Comparison of ENCODE assay signal across 32 cellular contexts in the genomic region with DNA sequence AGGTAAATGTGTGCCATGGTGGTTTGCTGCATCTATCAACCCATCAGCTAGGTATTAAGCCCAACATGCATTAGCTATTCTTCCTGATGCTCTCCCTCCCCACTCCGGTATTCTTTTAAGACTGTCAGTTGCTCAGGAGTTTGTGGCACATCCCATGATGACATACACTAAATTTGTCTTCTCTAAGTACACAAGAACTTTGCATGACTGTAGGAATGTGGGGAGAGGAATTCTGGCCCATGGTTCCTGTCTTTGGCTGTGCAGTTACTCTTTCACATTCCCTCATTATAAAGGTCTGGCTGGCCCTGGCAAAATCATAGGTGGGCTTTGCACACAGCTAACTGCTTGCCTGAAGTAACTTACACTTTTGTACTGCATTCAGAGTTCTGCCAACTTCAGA. TPM values are rescaled to one million over a fixed set of nuclear protein-coding genes. Genes with fewer than 3 reads are reported as not detected.
A peak's percentile ranks its signal among the peaks of the same experiment; 100 is the strongest.
DNase-seq lines count a peak whose midpoint lies in the region; ATAC-seq and TF ChIP-seq lines count a peak whose summit lies in the region.
"Had no signal": no experiment of that assay in that cellular context is flagged by ENCODE, and none has a peak within 500 bp of the region (broad histone marks: within the 10 kb centered on the region; RNA-seq: fewer than 3 reads in every experiment).

No MANE protein-coding gene starts in this region.

- H3K79me2 ChIP-seq in ACC112 (ENCODE audit: control insufficient read depth, insufficient read depth, low read length, unreplicated experiment), result peaks cover 96% of the 10 kb centered on the region
- H3K79me2 ChIP-seq: parathyroid adenoma had no signal

- DNase-seq in HFFc6 (peak; percentile 46), choroid plexus epithelial cell (ENCODE audit: low read depth) (peak; percentile 52), myocyte (ENCODE audit: low read depth) (peak; percentile 73), T-helper 2 cell (no peak), cardiac septum (ENCODE audit: low spot score) (no peak)
- DNase-seq in CD4-positive, alpha-beta T cell, result no peak
- DNase-seq: activated CD4-positive, alpha-beta T cell treated with anti-CD3 and anti-CD28 coated beads, Interleukin-2, amount 10 ng/mL, durations not matched to agents 24 days and 14 days; activated CD8-positive, alpha-beta memory T cell treated with anti-CD3 and anti-CD28 coated beads for 24 hours; activated effector memory CD4-positive, alpha-beta T cell treated with anti-CD3 and anti-CD28 coated beads, Interleukin-2, amount 50 U/mL, for 16 hours; activated T-cell treated with anti-CD3 and anti-CD28 coated beads for 4 hours; aorta; caudate nucleus; endodermal cell; esophagus squamous epithelium; gastrocnemius medialis; left cardiac atrium; mucosa of descending colon; NCI-H146; NCI-H2107; NCI-H345; NCI-H69; stimulated activated CD4-positive, alpha-beta T cell treated with anti-CD3 and anti-CD28 coated beads, Interleukin-1b, Interleukin-23, amount 100 ng/mL, for 48 hours; stimulated activated naive CD8-positive, alpha-beta T cell treated with anti-CD3 and anti-CD28 coated beads, Interleukin-15, Interleukin-2, amounts not matched to agents 100 U/mL and 50 U/mL, for 24 hours had no signal

- no peaks in the 10 kb centered on the region for H3K9me3 Mint-ChIP-seq in HFFc6
- H3K9me3 Mint-ChIP-seq in CD4-positive, alpha-beta T cell, result no peaks in the 10 kb centered on the region
- H3K9me3 Mint-ChIP-seq: activated CD4-positive, alpha-beta T cell treated with anti-CD3 and anti-CD28 coated beads, Interleukin-2, amount 10 ng/mL, durations not matched to agents 24 days and 14 days; dendritic cell treated with granulocyte-macrophage colony-stimulating factor and Interleukin-4, amounts not matched to agents 40 ng/mL and 50 ng/mL, for 4 days; endodermal cell; WTC11 had no signal

- H2AFZ ChIP-seq in ACC112 (ENCODE audit: low read length, unreplicated experiment), result no peak overlapping the region
- H2AFZ ChIP-seq: hepatocyte, parathyroid adenoma had no signal

- peak overlapping the region; percentile 67 for H3K27ac ChIP-seq in ACC112 (ENCODE audit: low read depth, low read length)
- H3K27ac ChIP-seq in CD4-positive, alpha-beta T cell (ENCODE audit: low read depth, low read length), result no peak overlapping the region
- H3K27ac ChIP-seq: esophagus squamous epithelium, gastrocnemius medialis, parathyroid adenoma had no signal

- POLR2A ChIA-PET in CD4-positive, alpha-beta T cell (lab: Charles Lee), result no interaction called here

- peak overlapping the region; percentile 95 for H3K27ac Mint-ChIP-seq in HFFc6
- H3K27ac Mint-ChIP-seq in CD4-positive, alpha-beta T cell, result no peak overlapping the region
- H3K27ac Mint-ChIP-seq: activated CD4-positive, alpha-beta T cell treated with anti-CD3 and anti-CD28 coated beads, Interleukin-2, amount 10 ng/mL, durations not matched to agents 24 days and 14 days; activated naive CD8-positive, alpha-beta T cell; dendritic cell treated with granulocyte-macrophage colony-stimulating factor and Interleukin-4, amounts not matched to agents 40 ng/mL and 50 ng/mL, for 4 days; endodermal cell had no signal

- H3K36me3 Mint-ChIP-seq in HFFc6 (ENCODE audit: low read depth), result peaks cover 51% of the 10 kb centered on the region
- no peaks in the 10 kb centered on the region for H3K36me3 Mint-ChIP-seq in CD4-positive, alpha-beta T cell (ENCODE audit: low read depth)
- H3K36me3 Mint-ChIP-seq: activated naive CD8-positive, alpha-beta T cell had no signal

- H3K27me3 Mint-ChIP-seq in HFFc6 (ENCODE audit: insufficient read depth), result peaks cover 4% of the 10 kb centered on the region; the same call in 1 of the 2 replicates
- no peaks in the 10 kb centered on the region for H3K27me3 Mint-ChIP-seq in CD4-positive, alpha-beta T cell
- H3K27me3 Mint-ChIP-seq: activated naive CD8-positive, alpha-beta T cell; dendritic cell treated with granulocyte-macrophage colony-stimulating factor and Interleukin-4, amounts not matched to agents 40 ng/mL and 50 ng/mL, for 4 days had no signal

- H3K27me3 ChIP-seq in ACC112 (ENCODE audit: insufficient read depth, low read length), result no peaks in the 10 kb centered on the region
- H3K27me3 ChIP-seq in CD4-positive, alpha-beta T cell (ENCODE audit: control insufficient read depth, insufficient read depth, low read length), result peaks cover 7% of the 10 kb centered on the region
- H3K27me3 ChIP-seq: esophagus squamous epithelium, gastrocnemius medialis, hepatocyte had no signal

- H3K4me1 Mint-ChIP-seq in HFFc6 (ENCODE audit: low read depth), result peaks cover 98% of the 10 kb centered on the region
- H3K4me1 Mint-ChIP-seq in CD4-positive, alpha-beta T cell (ENCODE audit: low read depth), result no peaks in the 10 kb centered on the region
- H3K4me1 Mint-ChIP-seq: activated CD4-positive, alpha-beta T cell treated with anti-CD3 and anti-CD28 coated beads, Interleukin-2, amount 10 ng/mL, durations not matched to agents 24 days and 14 days had no signal

- no peaks in the 10 kb centered on the region for H3K9me3 ChIP-seq in CD4-positive, alpha-beta T cell (ENCODE audit: control insufficient read depth, low read length)
- H3K9me3 ChIP-seq: esophagus squamous epithelium, gastrocnemius medialis, mucosa of descending colon had no signal

- peaks cover 78% of the 10 kb centered on the region for H3K4me1 ChIP-seq in ACC112 (ENCODE audit: control insufficient read depth, insufficient read depth, low read length, unreplicated experiment)
- H3K4me1 ChIP-seq: esophagus squamous epithelium, gastrocnemius medialis, parathyroid adenoma had no signal

- ATAC-seq in GM18505 (IDR thresholded peaks at IDR 0.05; ENCODE audit: unreplicated experiment), result no peak
- ATAC-seq in CD4-positive, alpha-beta T cell (ENCODE audit: poor library complexity), result no peak
- ATAC-seq: gastrocnemius medialis; left cardiac atrium; mucosa of descending colon; stimulated activated naive CD8-positive, alpha-beta T cell treated with anti-CD3 and anti-CD28 coated beads, Interleukin-15, Interleukin-2, amounts not matched to agents 100 U/mL and 50 U/mL, for 24 hours; WTC11 had no signal

- CTCF ChIA-PET in CD4-positive, alpha-beta T cell (lab: Charles Lee), result interaction anchor here (1.1 kb wide), 1 partner anchor 11 kb away, joined by 3 read pairs; no protein-coding TSS in a partner anchor

- TF ChIP-seq POLR2A in GM18505 (IDR thresholded peaks at IDR 0.05; ENCODE audit: borderline replicate concordance, extremely low read depth, insufficient read depth, insufficient read length), result no peak

- intact Hi-C loops in CD4-positive, alpha-beta T cell (cut with DNase I, micrococcal nuclease), result no loop called here
- intact Hi-C loops in cardiac septum (cut with DNase I), result no loop called here

- H3K4me3 ChIP-seq in ACC112 (ENCODE audit: low read depth, low read length), result no peak overlapping the region
- no peak overlapping the region for H3K4me3 ChIP-seq in choroid plexus epithelial cell (ENCODE audit: low read depth, low read length)
- H3K4me3 ChIP-seq: esophagus squamous epithelium, gastrocnemius medialis, hepatocyte, lung, mucosa of descending colon had no signal

- H3K4me3 Mint-ChIP-seq in HFFc6, result peak overlapping the region; percentile 81
- no peak overlapping the region for H3K4me3 Mint-ChIP-seq in CD4-positive, alpha-beta T cell
- H3K4me3 Mint-ChIP-seq: activated CD4-positive, alpha-beta T cell treated with anti-CD3 and anti-CD28 coated beads, Interleukin-2, amount 10 ng/mL, durations not matched to agents 24 days and 14 days; activated naive CD8-positive, alpha-beta T cell; dendritic cell treated with granulocyte-macrophage colony-stimulating factor and Interleukin-4, amounts not matched to agents 40 ng/mL and 50 ng/mL, for 4 days; endodermal cell; WTC11 had no signal

- TF ChIP-seq CTCF in HFFc6 (IDR thresholded peaks at IDR 0.05) (no peak), choroid plexus epithelial cell (conservative IDR thresholded peaks at IDR 0.05; ENCODE audit: low read depth, low read length) (no peak)
- TF ChIP-seq CTCF in CD4-positive, alpha-beta T cell (IDR thresholded peaks at IDR 0.05), result no peak

- peaks cover 64% of the 10 kb centered on the region for H3K36me3 ChIP-seq in ACC112 (ENCODE audit: insufficient read depth, low read length)
- H3K36me3 ChIP-seq: esophagus squamous epithelium, gastrocnemius medialis had no signal

RNA-seq across cellular contexts. Expression of a gene that starts 30.3 kb away (rescaled TPM):
- 100 to 1,000 TPM in 5 of 6 experiments, 10 to 100 TPM in 1; 83.8 to 170 (median 167) TPM for total RNA-seq in HFFc6 (2021; fragmentation: NEBNext Ultra II Directional; extraction: Animal tissue kit (Norgen Biotek cat#: 25700))
- total RNA-seq in myocyte (2.3 TPM in 2 replicates), cardiac septum (0.24 TPM)
- polyA plus RNA-seq in myocyte (2012), result 0.73 TPM
- total RNA-seq in CD4-positive, alpha-beta T cell, result not detected
- total RNA-seq: ureter had no signal

Comparison
In these comparisons a context has a peak if more than half of its experiments do, and no peak if none do; other contexts are left out.
1. DNase-seq: peak in HFFc6 (single experiment), choroid plexus epithelial cell (single experiment) and myocyte (single experiment); none in T-helper 2 cell (0 of 5), CD4-positive, alpha-beta T cell (0 of 10) and cardiac septum (single experiment).
2. RNA of a gene that starts 30.3 kb away (total RNA-seq): 83.8 to 170 TPM in HFFc6; 2.3 TPM in myocyte, 0.24 TPM in cardiac septum (single experiment) and not detected in CD4-positive, alpha-beta T cell; every median in the first group is over 10 times any median in the second.